In the genomic region with DNA sequence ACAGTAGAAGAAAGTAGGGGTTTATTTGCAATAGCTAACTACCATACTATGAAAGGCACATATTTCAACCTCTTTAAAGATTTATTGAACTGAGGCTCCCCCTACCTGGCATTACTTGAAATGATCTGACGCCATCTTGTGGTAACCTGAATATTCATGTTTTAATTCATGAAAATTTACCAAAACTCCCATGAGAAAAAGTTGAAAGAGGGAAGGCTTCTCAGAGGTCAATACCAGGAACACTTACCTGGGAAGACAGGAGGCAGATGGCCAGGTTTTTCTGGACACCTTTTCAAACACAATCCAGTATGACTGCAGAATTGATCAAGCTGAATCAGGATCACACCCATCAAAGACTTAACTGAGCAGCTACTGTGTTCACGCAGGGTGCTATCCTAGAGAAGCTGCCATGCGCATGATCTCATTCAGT, we compare ENCODE assay signal across 8 cellular contexts. TPM values are rescaled to one million over a fixed set of nuclear protein-coding genes. Genes with fewer than 3 reads are reported as not detected.
DNase-seq lines count a peak whose midpoint lies in the region; ATAC-seq, FAIRE-seq and TF ChIP-seq lines count a peak whose summit lies in the region.

No MANE protein-coding gene starts in this region.

- no peaks in the 10 kb centered on the region for H3K9me3 ChIP-seq in A549
- H3K9me3 ChIP-seq in lung (ENCODE audit: control insufficient read depth in 2 of 2, insufficient read depth in 1 of 2, low read length in 1 of 2) = no peaks in the 10 kb centered on the region

- CTCF ChIA-PET in A549 (lab: Yijun Ruan, JAX) = interaction anchor here (0.5 to 3.8 kb wide), 53 partner anchors 9 to 1843 kb away, joined by 3 to 28 read pairs (median 4); partner anchors contain the start of gene PRELID2

- H3K27ac ChIP-seq in A549 (no peak overlapping the region), brain microvascular endothelial cell (no peak overlapping the region), lung (ENCODE audit: low read depth in 1 of 2, low read length in 1 of 2) (no peak overlapping the region)

- H3K4me1 ChIP-seq in A549 (peaks cover 17% of the 10 kb centered on the region), lung (ENCODE audit: control insufficient read depth in 2 of 2, insufficient read depth in 2 of 2, low read length in 2 of 2) (peaks cover 0 to 2% of the 10 kb centered on the region in 2 donors)

- in situ Hi-C loops in brain microvascular endothelial cell (cut with HindIII; ENCODE audit: low pct_ligation_motif_present, low sequenced_read_pairs) = no loop called here

- WGBS in A549 (ENCODE audit: missing lambda C conversion rate) = 67% methylated on average over 3 of the region's 3 CpGs
- 65 to 67% methylated on average over 3 of the region's 3 CpGs for WGBS in lung, 2 donors

- POLR2A ChIA-PET in A549 (lab: Yijun Ruan, JAX) = no interaction called here

- DNase-seq in A549 (ENCODE audit: low read depth in 1 of 2, low spot score in 1 of 2) (peak; percentile 28 to 63), NCI-H510A (lab: John Stamatoyannopoulos, UW) (peak; percentile 2), brain microvascular endothelial cell (no peak), lung (ENCODE audit: low spot score) (no peak), COLO829 (ENCODE audit: low spot score) (no peak)
- DNase-seq in stimulated activated CD4-positive, alpha-beta T cell treated with anti-CD3 and anti-CD28 coated beads, Interleukin-15, amount 100 ng/mL, for 24 hours = no peak

- peak; percentile 83 to 88 for TF ChIP-seq RAD21 in A549 (conservative IDR thresholded peaks at IDR 0.05 in 1 of 2, IDR thresholded peaks at IDR 0.05 in 1 of 2)

- no peak overlapping the region for H3K4me2 ChIP-seq in A549

- H3K4me3 ChIP-seq in A549 (no peak overlapping the region), brain microvascular endothelial cell (ENCODE audit: low read depth, low read length) (no peak overlapping the region), lung (no peak overlapping the region)

- TF ChIP-seq EP300 in A549 (IDR thresholded peaks at IDR 0.05) = no peak

- TF ChIP-seq POLR2A in A549 (IDR thresholded peaks at IDR 0.05; ENCODE audit: low read length) = no peak

- H3K27me3 ChIP-seq in brain microvascular endothelial cell (replicated peaks) (no peaks in the 10 kb centered on the region), lung (ENCODE audit: control insufficient read depth, insufficient read depth) (no peaks in the 10 kb centered on the region)

- peak; percentile 71 to 87; a peak in 5 of 6 replicates for ATAC-seq in A549
- peak; percentile 75 for ATAC-seq in HG02885 (IDR thresholded peaks at IDR 0.05; ENCODE audit: poor library complexity, unreplicated experiment)
- ATAC-seq in lung (ENCODE audit: insufficient read depth, low FRiP score) = peak; percentile 51

- peak; percentile 28 for FAIRE-seq in A549 (lab: Jason Lieb, UNC)

- H3K36me3 ChIP-seq in brain microvascular endothelial cell (replicated peaks) (no peaks in the 10 kb centered on the region), lung (ENCODE audit: control insufficient read depth in 2 of 2, insufficient read depth in 2 of 2, low read length in 2 of 2) (no peaks in the 10 kb centered on the region)

- TF ChIP-seq CTCF in A549 (IDR thresholded peaks at IDR 0.05) (peak; percentile 96), GM12874 (IDR thresholded peaks at IDR 0.05; ENCODE audit: insufficient read depth, low read depth, low read length) (peak; percentile 47; the same call in 1 of the 2 replicates), brain microvascular endothelial cell (IDR thresholded peaks at IDR 0.05; ENCODE audit: low read depth, low read length, missing control alignments) (peak; percentile 75), lung (IDR thresholded peaks at IDR 0.05; ENCODE audit: control extremely low read depth, extremely low read depth) (peak; percentile 71)

TF ChIP-seq in A549, 52 proteins besides CTCF, POLR2A, EP300 and RAD21:
- no peak for TF ChIP-seq CHD2 (IDR thresholded peaks at IDR 0.05; ENCODE audit: low read length, partially characterized antibody)
- peak; percentile 90 for TF ChIP-seq SMC3 (IDR thresholded peaks at IDR 0.05)

RNA-seq across cellular contexts. Expression of gene PRELID2, which starts 9.4 kb away (rescaled TPM):
- 8.2 and 10.4 TPM in 2 replicates for polyA plus RNA-seq in A549 (2011; rRNA removed)
- 3.8 and 4.7 TPM in 2 replicates for polyA plus RNA-seq in A549 (2012; cell fraction: cytosol; rRNA removed)
- polyA plus RNA-seq in A549 (2012; cell fraction: nucleus; rRNA removed) = 1.00 and 2.3 TPM in 2 replicates
- polyA plus RNA-seq in A549 (2017; fragmentation: RNase III; extraction: RNeasy Plus Mini Kit Qiagen cat#74134 plus additional on column Dnase treatment) = 7.9 to 9.8 TPM (median 8.5 TPM) in 3 replicates
- polyA minus RNA-seq in A549 (2011; rRNA and poly(A)+ RNA removed) = 18.2 and 20.0 TPM in 2 replicates
- total RNA-seq in lung = 10 to 100 TPM in 1 of 2 donors, 1 to 10 TPM in 1; 7.8 to 68.1 TPM
- 1 to 10 TPM; 1.2 to 3.1 TPM for polyA plus RNA-seq in lung

RNA-seq across cellular contexts. Expression of gene GRXCR2, which starts 47.0 kb away (rescaled TPM):
- 0.05 TPM in 1 of 2 replicates, not detected in the other for polyA plus RNA-seq in A549 (2011; rRNA removed)
- polyA plus RNA-seq in A549 (2012; cell fraction: cytosol; rRNA removed) = not detected in 2 replicates
- polyA plus RNA-seq in A549 (2012; cell fraction: nucleus; rRNA removed) = not detected in 2 replicates
- polyA plus RNA-seq in A549 (2017; fragmentation: RNase III; extraction: RNeasy Plus Mini Kit Qiagen cat#74134 plus additional on column Dnase treatment) = not detected in 3 replicates
- not detected in 2 replicates for polyA minus RNA-seq in A549 (2011; rRNA and poly(A)+ RNA removed)
- not detected for total RNA-seq in lung
- not detected for polyA plus RNA-seq in lung

Comparison
In these comparisons a context has a peak if more than half of its experiments do, and no peak if none do; other contexts are left out.
1. DNase-seq: peak in A549 (2 of 2) and NCI-H510A (single experiment); none in brain microvascular endothelial cell (single experiment), lung (single experiment), COLO829 (single experiment) and stimulated activated CD4-positive, alpha-beta T cell treated with anti-CD3 and anti-CD28 coated beads, Interleukin-15, amount 100 ng/mL, for 24 hours (single experiment).
2. Peak in every context shown above with its lines, with median percentiles within 50 percentile points of each other: ATAC-seq and CTCF ChIP-seq.